ENCODE assay signal across 1 cellular context in the genomic region with DNA sequence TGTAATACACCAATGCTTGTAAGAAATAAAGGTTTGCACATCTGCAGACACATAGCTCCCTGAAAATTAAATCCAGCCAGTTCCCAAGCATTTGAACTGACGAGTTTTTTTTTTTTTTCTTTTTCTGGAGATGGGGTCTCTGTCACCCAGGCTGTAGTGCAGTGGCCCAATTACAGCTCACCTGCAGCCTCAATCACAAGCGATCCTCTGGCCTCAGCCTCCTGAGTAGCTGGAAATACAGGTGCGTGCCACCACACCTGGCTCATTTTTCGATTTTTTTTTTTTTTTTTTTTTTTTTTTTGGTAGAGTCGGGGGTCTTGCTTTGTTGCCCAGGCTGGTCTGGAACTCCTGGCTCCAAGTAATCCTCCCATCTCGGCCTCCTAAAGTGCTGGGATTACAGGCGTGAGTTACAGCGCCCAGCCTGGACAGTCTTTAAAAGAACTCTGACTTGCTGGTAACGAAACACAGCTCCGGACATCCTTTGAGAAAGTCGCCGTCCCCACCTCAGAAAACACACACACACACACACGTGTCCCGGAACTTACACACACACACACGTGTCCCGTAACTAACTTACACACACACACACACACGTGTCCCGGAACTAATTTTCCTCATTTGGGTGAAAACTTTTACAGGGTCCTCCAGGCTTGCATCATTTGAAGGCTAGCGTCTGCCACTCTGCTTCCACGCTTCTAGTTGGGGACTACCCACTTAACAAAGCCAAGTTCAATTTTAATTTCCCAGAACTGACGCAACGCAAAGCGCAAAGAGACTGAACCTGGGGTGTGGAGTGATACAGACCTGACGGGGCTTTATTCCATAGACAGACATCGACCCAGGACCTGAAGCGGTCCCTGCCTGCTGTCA.
TF ChIP-seq lines count a peak whose summit lies in the region.

No MANE protein-coding gene starts in this region.

TF ChIP-seq in liver, 16 proteins besides CTCF, POLR2A, EP300 and RAD21 (continued from another document):
- TF ChIP-seq FOXA2 (IDR thresholded peaks at IDR 0.05) (no peak), EGR1 (IDR thresholded peaks at IDR 0.05; ENCODE audit: low read depth in 2 of 2) (no peak)
